Comparison of ENCODE assay signal across 12 cellular contexts in the genomic region with DNA sequence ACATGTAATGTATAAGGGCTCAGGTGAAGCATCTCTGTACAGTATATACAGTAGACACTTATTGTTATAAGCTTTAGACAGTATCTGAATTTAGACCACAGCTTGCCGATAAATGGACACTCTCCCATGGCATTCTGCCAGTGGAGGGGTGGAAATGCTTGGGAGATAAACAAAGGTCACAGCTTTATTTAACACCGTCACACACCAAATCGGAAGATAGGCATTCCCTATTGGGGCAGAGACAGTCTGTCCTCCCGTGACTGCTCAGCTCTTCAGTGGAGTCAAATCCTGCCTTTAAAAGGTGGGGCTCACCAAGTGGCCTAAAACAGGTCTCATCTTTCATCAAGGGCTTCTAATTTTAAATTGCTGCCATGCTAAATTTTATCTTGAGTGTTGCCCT.
"Had no signal": no experiment of that assay in that cellular context is flagged by ENCODE, and none has a peak within 500 bp of the region (broad histone marks: within the 10 kb centered on the region; RNA-seq: fewer than 3 reads in every experiment).

No MANE protein-coding gene starts in this region.

- H3K9me3 ChIP-seq: left lung, prostate gland had no signal

- H3K27me3 ChIP-seq: left lung had no signal

- ATAC-seq: left lung; stimulated activated effector memory CD8-positive, alpha-beta T cell treated with anti-CD3 and anti-CD28 coated beads, Interleukin-12 subunit alpha, Interleukin-12 subunit beta, amount 100 ng/mL, for 72 hours had no signal

- DNase-seq: activated CD4-positive, alpha-beta T cell treated with anti-CD3 and anti-CD28 coated beads, Interleukin-2, amount 50 U/mL, for 48 hours; activated effector memory CD4-positive, alpha-beta T cell treated with Interleukin-2 at 50 U/mL for 16 hours; activated naive CD4-positive, alpha-beta T cell treated with anti-CD3 and anti-CD28 coated beads, Interleukin-2, amount 50 U/mL, for 16 hours; activated T-cell treated with anti-CD3 and anti-CD28 coated beads, Interleukin-2, amount 50 U/mL, for 1 hour; hippocampal formation; left lung; occipital lobe; T-helper 9 cell had no signal

- H3K36me3 ChIP-seq: left lung, prostate gland had no signal

- H3K27ac ChIP-seq: left lung, prostate gland had no signal

- H3K27me3 Mint-ChIP-seq: memory B cell had no signal

- H3K9me3 Mint-ChIP-seq: memory B cell; nephron; stimulated activated effector memory CD8-positive, alpha-beta T cell treated with anti-CD3 and anti-CD28 coated beads, Interleukin-12 subunit alpha, Interleukin-12 subunit beta, amount 100 ng/mL, for 72 hours had no signal

- H3K4me3 Mint-ChIP-seq: memory B cell; nephron; stimulated activated effector memory CD8-positive, alpha-beta T cell treated with anti-CD3 and anti-CD28 coated beads, Interleukin-12 subunit alpha, Interleukin-12 subunit beta, amount 100 ng/mL, for 72 hours had no signal

- H3K27ac Mint-ChIP-seq: memory B cell; stimulated activated effector memory CD8-positive, alpha-beta T cell treated with anti-CD3 and anti-CD28 coated beads, Interleukin-12 subunit alpha, Interleukin-12 subunit beta, amount 100 ng/mL, for 72 hours had no signal

- H3K4me1 ChIP-seq: left lung, prostate gland had no signal

- H3K4me3 ChIP-seq: left lung, prostate gland had no signal
